ENCODE assay signal across 8 cellular contexts in genomic region chr2:74250189-74250631, GRCh38. TPM values are rescaled to one million over a fixed set of nuclear protein-coding genes. Genes with fewer than 3 reads are reported as not detected.
A peak's percentile ranks its signal among the peaks of the same experiment; 100 is the strongest.
DNase-seq lines count a peak whose midpoint lies in the region; ATAC-seq, FAIRE-seq and TF ChIP-seq lines count a peak whose summit lies in the region.

No MANE protein-coding gene starts in this region.

- H3K36me3 Mint-ChIP-seq in astrocyte (ENCODE audit: low read depth, unreplicated experiment), result peaks cover 6% of the 10 kb centered on the region

- no peaks in the 10 kb centered on the region for H4K20me1 ChIP-seq in astrocyte (ENCODE audit: insufficient read depth, low read length)

- peaks cover 3% of the 10 kb centered on the region for H3K4me1 Mint-ChIP-seq in astrocyte (ENCODE audit: low read depth, unreplicated experiment)

- H3K4me1 ChIP-seq in astrocyte (ENCODE audit: insufficient read depth, low read length), result no peaks in the 10 kb centered on the region

- ATAC-seq in HG02852 (IDR thresholded peaks at IDR 0.05; ENCODE audit: unreplicated experiment), result no peak

- peak; percentile 35 for DNase-seq in Daoy (ENCODE audit: low read depth)
- DNase-seq in HuH-7.5 (ENCODE audit: low spot score), result peak; percentile 61
- peak; percentile 18 to 64 (median 40) for DNase-seq in T-helper 1 cell
- DNase-seq in astrocyte (ENCODE audit: low read depth), result peak; percentile 8
- peak; percentile 84 for DNase-seq in iPS-NIHi7 (ENCODE audit: extremely low spot score)
- DNase-seq in stimulated activated CD4-positive, alpha-beta T cell treated with anti-CD3 and anti-CD28 coated beads, Interleukin-1b, Interleukin-23, amount 100 ng/mL, for 48 hours, result peak; percentile 38
- no peak for DNase-seq in NCI-H187 treated with DMSO at 0.1 percent for 48 hours (lab: John Stamatoyannopoulos, UW)

- H3K27me3 Mint-ChIP-seq in astrocyte (ENCODE audit: low read depth, unreplicated experiment), result peaks cover 12% of the 10 kb centered on the region

- H3K9ac ChIP-seq in astrocyte (ENCODE audit: low read length), result no peak overlapping the region

- FAIRE-seq in astrocyte (lab: Jason Lieb, UNC), result no peak

- TF ChIP-seq CTCF in astrocyte (IDR thresholded peaks at IDR 0.05; ENCODE audit: insufficient read depth, low read depth, low read length), result peak; percentile 82

- no peak overlapping the region for H3K4me2 ChIP-seq in astrocyte (ENCODE audit: low read length)

- H3K27ac ChIP-seq in astrocyte (ENCODE audit: low read depth, low read length), result no peak overlapping the region

- H3K27me3 ChIP-seq in astrocyte (ENCODE audit: insufficient read depth, low read length), result peaks cover 3% of the 10 kb centered on the region

- H3K4me3 Mint-ChIP-seq in astrocyte (ENCODE audit: unreplicated experiment), result no peak overlapping the region

- H3K27ac Mint-ChIP-seq in astrocyte (ENCODE audit: unreplicated experiment), result peak overlapping the region; percentile 47

- no peaks in the 10 kb centered on the region for H3K9me3 ChIP-seq in astrocyte (ENCODE audit: insufficient read depth, low read depth, low read length)

- no peaks in the 10 kb centered on the region for H3K79me2 ChIP-seq in astrocyte (ENCODE audit: insufficient read depth, low read length)

- no peak overlapping the region for H3K4me3 ChIP-seq in astrocyte (ENCODE audit: insufficient read depth, low read depth, low read length)

- H2AFZ ChIP-seq in astrocyte (ENCODE audit: low read depth, low read length), result no peak overlapping the region

- no peaks in the 10 kb centered on the region for H3K36me3 ChIP-seq in astrocyte (ENCODE audit: insufficient read depth, low read length)

- peaks cover 2% of the 10 kb centered on the region for H3K9me3 Mint-ChIP-seq in astrocyte (ENCODE audit: unreplicated experiment)

RNA-seq across cellular contexts. Expression of gene MTHFD2, which starts 51.8 kb away (rescaled TPM):
- total RNA-seq in Daoy (2014; rRNA removed; shearing (Covaris generic)), result 90.0 and 90.7 TPM in 2 replicates
- total RNA-seq in astrocyte, result 350 and 365 TPM in 2 replicates
